In the genomic region with DNA sequence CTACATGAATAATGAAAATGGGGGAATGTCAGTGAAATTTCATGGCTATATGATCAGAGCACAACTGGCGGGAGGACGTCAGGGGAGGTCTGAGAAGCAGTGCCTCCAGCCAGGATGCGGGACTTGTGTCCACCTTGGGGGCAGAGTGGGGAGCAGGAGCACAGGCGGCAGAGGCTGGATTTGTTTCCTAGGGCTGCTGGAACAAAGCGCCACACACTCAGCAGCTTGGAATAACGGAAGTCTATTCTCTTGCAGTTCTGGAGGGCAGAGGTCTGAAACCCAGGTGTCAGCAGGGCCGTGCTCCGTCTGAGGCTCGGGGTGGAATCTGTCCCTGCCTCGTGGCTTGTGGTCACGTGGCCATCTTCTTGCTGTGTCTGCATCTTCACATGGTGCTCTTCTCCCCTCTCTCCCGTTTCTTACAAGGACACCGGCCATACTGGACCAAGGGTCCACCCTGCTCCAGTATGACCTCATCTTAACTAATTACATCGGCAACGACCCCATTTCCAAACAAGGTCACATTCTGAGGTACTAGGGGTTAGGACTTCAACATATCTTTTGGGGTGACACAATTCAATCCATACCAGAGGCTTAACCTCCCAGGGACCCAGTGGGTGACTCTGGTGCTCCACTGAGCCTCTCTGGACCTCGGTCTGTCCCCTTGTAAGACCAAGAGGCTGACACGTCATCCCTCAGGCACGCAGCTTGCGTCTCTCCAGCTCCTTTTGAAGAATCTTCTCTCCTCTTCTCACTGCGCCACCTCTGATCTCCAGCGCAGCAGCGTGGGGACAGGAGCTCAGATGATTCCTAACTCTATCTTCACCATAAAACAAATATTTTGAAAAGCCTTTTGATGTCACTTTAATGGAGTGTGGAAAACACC, we compare ENCODE assay signal across 27 cellular contexts.
"Had no signal": no experiment of that assay in that cellular context is flagged by ENCODE, and none has a peak within 500 bp of the region (broad histone marks: within the 10 kb centered on the region; RNA-seq: fewer than 3 reads in every experiment).

No MANE protein-coding gene starts in this region.

- H3K36me3 ChIP-seq: adrenal gland, ascending aorta, brain microvascular endothelial cell, pancreas, thoracic aorta, uterus had no signal

- ATAC-seq: activated T-cell treated with anti-CD3 and anti-CD28 coated beads, Interleukin-2, amount 50 U/mL, for 72 hours; effector memory CD8-positive, alpha-beta T cell; naive thymus-derived CD4-positive, alpha-beta T cell; pancreas; psoas muscle had no signal

- H3K9me3 ChIP-seq: adrenal gland, pancreas, psoas muscle, thoracic aorta had no signal

- H3K4me1 ChIP-seq: adrenal gland, ascending aorta, pancreas, psoas muscle, spleen, uterus had no signal

- DNase-seq: activated B cell treated with CpG ODN at 0.5 μM for 24 hours; activated CD4-positive, alpha-beta T cell treated with anti-CD3 and anti-CD28 coated beads, Interleukin-2, amount 50 U/mL, for 4 hours; activated naive CD4-positive, alpha-beta T cell treated with Interleukin-2 at 50 U/mL for 16 hours; activated naive CD8-positive, alpha-beta T cell treated with anti-CD3 and anti-CD28 coated beads for 36 hours; activated T-cell treated with anti-CD3 and anti-CD28 coated beads for 4 hours; activated T-cell treated with anti-CD3 and anti-CD28 coated beads, Interleukin-2, amount 50 U/mL, for 72 hours; brain microvascular endothelial cell; caudate nucleus; cortex of kidney; effector memory CD8-positive, alpha-beta T cell; erythroblast; foreskin fibroblast; head of caudate nucleus; hypothalamus; immature natural killer cell; midbrain; naive thymus-derived CD4-positive, alpha-beta T cell; nucleus accumbens; pancreas; psoas muscle; spleen; stimulated activated naive CD4-positive, alpha-beta T cell; T1000; uterus had no signal

- H3K27me3 ChIP-seq: adrenal gland, ascending aorta, brain microvascular endothelial cell, pancreas, spleen, uterus had no signal

- H3K27ac ChIP-seq: adrenal gland, ascending aorta, brain microvascular endothelial cell, pancreas, psoas muscle, spleen, thoracic aorta, uterus had no signal

- H3K4me3 ChIP-seq: adrenal gland, ascending aorta, pancreas, psoas muscle, spleen, thoracic aorta, uterus had no signal
